ENCODE assay signal across 9 cellular contexts in the genomic region with DNA sequence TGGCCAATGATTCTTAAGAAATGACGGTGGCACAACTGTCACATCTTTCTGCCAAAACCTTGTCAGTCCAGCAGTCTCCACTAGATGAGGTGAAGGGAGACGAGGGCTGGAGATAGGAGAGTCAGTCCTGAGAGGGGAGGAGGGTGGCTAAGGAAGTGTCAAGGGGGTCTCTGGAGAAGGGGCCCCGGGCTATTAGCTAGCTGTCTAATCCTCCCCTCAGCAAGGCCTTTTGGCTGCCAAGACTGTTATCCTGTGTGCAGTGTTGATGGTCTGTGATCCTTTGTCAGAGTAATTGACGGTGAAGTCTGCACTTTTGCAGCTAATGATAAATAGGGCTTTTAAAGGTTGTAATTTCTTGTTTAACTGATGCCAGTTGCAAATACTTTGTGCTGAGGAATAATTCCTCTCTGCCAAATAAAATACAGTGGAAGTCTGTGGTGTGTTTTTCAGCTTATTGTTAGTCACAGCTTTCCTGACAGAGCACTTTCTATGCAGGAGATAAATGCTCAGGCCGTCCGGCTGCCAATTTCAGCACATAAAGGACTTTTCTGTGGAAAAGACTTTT. TPM values are rescaled to one million over a fixed set of nuclear protein-coding genes. Genes with fewer than 3 reads are reported as not detected.
DNase-seq lines count a peak whose midpoint lies in the region; ATAC-seq and TF ChIP-seq lines count a peak whose summit lies in the region.
"Had no signal": no experiment of that assay in that cellular context is flagged by ENCODE, and none has a peak within 500 bp of the region (broad histone marks: within the 10 kb centered on the region; RNA-seq: fewer than 3 reads in every experiment).

No MANE protein-coding gene starts in this region.

- H3K4me2 ChIP-seq in neural cell (ENCODE audit: low read length): peak overlapping the region; percentile 3

- H3K9me2 ChIP-seq in neural cell (ENCODE audit: insufficient read depth, low read length): no peaks in the 10 kb centered on the region

- H3K4me1 ChIP-seq in ACC112 (ENCODE audit: control insufficient read depth, insufficient read depth, low read length, unreplicated experiment): peaks cover 92% of the 10 kb centered on the region
- H3K4me1 ChIP-seq in adipocyte (ENCODE audit: control insufficient read depth, insufficient read depth, low read length): peaks cover 92% of the 10 kb centered on the region

- ATAC-seq in GM21737 (IDR thresholded peaks at IDR 0.05; ENCODE audit: unreplicated experiment): no peak

- 22 to 26% methylated on average over 6 of the region's 6 CpGs for WGBS in lower leg skin, 2 donors

- no peak for TF ChIP-seq RAD21 in neural cell (conservative IDR thresholded peaks at IDR 0.05)

- H3F3A ChIP-seq in neural cell (ENCODE audit: insufficient read depth, low read length, poor library complexity, severe bottlenecking): no peaks in the 10 kb centered on the region

- no peaks in the 10 kb centered on the region for H3K36me3 ChIP-seq in ACC112 (ENCODE audit: insufficient read depth, low read length)
- H3K36me3 ChIP-seq in adipocyte (ENCODE audit: control insufficient read depth, insufficient read depth, low read length, severe bottlenecking): peaks cover 7% of the 10 kb centered on the region
- no peaks in the 10 kb centered on the region for H3K36me3 ChIP-seq in neural cell (ENCODE audit: insufficient read depth, low read length)

- no peak for TF ChIP-seq EP300 in neural cell (conservative IDR thresholded peaks at IDR 0.05; ENCODE audit: poor library complexity, severe bottlenecking)

- intact Hi-C loops in lower leg skin (cut with DNase I; ENCODE audit: low total_unique reads): no loop called here

- DNase-seq in adipocyte (ENCODE audit: low read depth) (peak; percentile 47), foreskin melanocyte (peak; percentile 33), SW480 (ENCODE audit: low spot score) (no peak), lower leg skin (ENCODE audit: low spot score in 2 of 2) (no peak), HT-29 (ENCODE audit: low spot score) (no peak)
- DNase-seq: stimulated activated CD4-positive, alpha-beta T cell treated with anti-CD3 and anti-CD28 coated beads, Interleukin-2, amount 100 ng/mL, for 24 hours had no signal

- H3K4me3 ChIP-seq in ACC112 (ENCODE audit: low read depth, low read length) (peak overlapping the region; percentile 61), adipocyte (ENCODE audit: low read length) (peak overlapping the region; percentile 59), neural cell (ENCODE audit: low read length) (peak overlapping the region; percentile 38), lower leg skin (ENCODE audit: low read depth, poor library complexity, severe bottlenecking) (no peak overlapping the region)

- H3K79me2 ChIP-seq in ACC112 (ENCODE audit: control insufficient read depth, insufficient read depth, low read length, unreplicated experiment) (peaks cover 88% of the 10 kb centered on the region), neural cell (replicated peaks; ENCODE audit: insufficient read depth, low read length) (no peaks in the 10 kb centered on the region)

- TF ChIP-seq POLR2A in lower leg skin (IDR thresholded peaks at IDR 0.05): no peak

- H2AFZ ChIP-seq in ACC112 (ENCODE audit: low read length, unreplicated experiment) (peak overlapping the region; percentile 48), neural cell (ENCODE audit: low read depth, low read length) (no peak overlapping the region)

- TF ChIP-seq CTCF in neural cell (IDR thresholded peaks at IDR 0.05; ENCODE audit: poor library complexity, severe bottlenecking) (no peak), lower leg skin (IDR thresholded peaks at IDR 0.05) (no peak)

- H3K9ac ChIP-seq in adipocyte (ENCODE audit: low read length) (peak overlapping the region; percentile 56), neural cell (ENCODE audit: low read length) (peak overlapping the region; percentile 3)

- no peaks in the 10 kb centered on the region for H4K20me1 ChIP-seq in neural cell (ENCODE audit: insufficient read depth)

- no peaks in the 10 kb centered on the region for H3K27me3 ChIP-seq in ACC112 (ENCODE audit: insufficient read depth, low read length)
- H3K27me3 ChIP-seq in adipocyte (replicated peaks; ENCODE audit: control insufficient read depth, insufficient read depth, low read length): no peaks in the 10 kb centered on the region
- H3K27me3 ChIP-seq in neural cell (ENCODE audit: insufficient read depth, low read depth, low read length): no peaks in the 10 kb centered on the region

- H3K9me3 ChIP-seq in adipocyte (ENCODE audit: control insufficient read depth, low read length): no peaks in the 10 kb centered on the region
- no peaks in the 10 kb centered on the region for H3K9me3 ChIP-seq in neural cell (ENCODE audit: low read length)

- H3K27ac ChIP-seq in ACC112 (ENCODE audit: low read depth, low read length) (peak overlapping the region; percentile 87), neural cell (ENCODE audit: low read length) (no peak overlapping the region)

TF ChIP-seq in neural cell, 6 proteins besides CTCF, POLR2A, EP300 and RAD21:
- TF ChIP-seq, protein P1, sequence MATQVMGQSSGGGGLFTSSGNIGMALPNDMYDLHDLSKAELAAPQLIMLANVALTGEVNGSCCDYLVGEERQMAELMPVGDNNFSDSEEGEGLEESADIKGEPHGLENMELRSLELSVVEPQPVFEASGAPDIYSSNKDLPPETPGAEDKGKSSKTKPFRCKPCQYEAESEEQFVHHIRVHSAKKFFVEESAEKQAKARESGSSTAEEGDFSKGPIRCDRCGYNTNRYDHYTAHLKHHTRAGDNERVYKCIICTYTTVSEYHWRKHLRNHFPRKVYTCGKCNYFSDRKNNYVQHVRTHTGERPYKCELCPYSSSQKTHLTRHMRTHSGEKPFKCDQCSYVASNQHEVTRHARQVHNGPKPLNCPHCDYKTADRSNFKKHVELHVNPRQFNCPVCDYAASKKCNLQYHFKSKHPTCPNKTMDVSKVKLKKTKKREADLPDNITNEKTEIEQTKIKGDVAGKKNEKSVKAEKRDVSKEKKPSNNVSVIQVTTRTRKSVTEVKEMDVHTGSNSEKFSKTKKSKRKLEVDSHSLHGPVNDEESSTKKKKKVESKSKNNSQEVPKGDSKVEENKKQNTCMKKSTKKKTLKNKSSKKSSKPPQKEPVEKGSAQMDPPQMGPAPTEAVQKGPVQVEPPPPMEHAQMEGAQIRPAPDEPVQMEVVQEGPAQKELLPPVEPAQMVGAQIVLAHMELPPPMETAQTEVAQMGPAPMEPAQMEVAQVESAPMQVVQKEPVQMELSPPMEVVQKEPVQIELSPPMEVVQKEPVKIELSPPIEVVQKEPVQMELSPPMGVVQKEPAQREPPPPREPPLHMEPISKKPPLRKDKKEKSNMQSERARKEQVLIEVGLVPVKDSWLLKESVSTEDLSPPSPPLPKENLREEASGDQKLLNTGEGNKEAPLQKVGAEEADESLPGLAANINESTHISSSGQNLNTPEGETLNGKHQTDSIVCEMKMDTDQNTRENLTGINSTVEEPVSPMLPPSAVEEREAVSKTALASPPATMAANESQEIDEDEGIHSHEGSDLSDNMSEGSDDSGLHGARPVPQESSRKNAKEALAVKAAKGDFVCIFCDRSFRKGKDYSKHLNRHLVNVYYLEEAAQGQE (IDR thresholded peaks at IDR 0.05; ENCODE audit: borderline replicate concordance): no peak
- peak; percentile 11 for TF ChIP-seq POLR2AphosphoS5 (IDR thresholded peaks at IDR 0.05)
- TF ChIP-seq EZH2 (IDR thresholded peaks at IDR 0.05; ENCODE audit: borderline replicate concordance, insufficient read depth, low read length, poor library complexity, severe bottlenecking): no peak
- no peak for TF ChIP-seq SMC3 (conservative IDR thresholded peaks at IDR 0.05; ENCODE audit: poor library complexity)

RNA-seq across cellular contexts. Expression of gene PRRX1, which starts 34.9 kb away (rescaled TPM):
- polyA plus RNA-seq in neural cell: 0.10 TPM in 1 of 2 replicates, not detected in the other
- 0.12 TPM in 1 of 2 replicates, not detected in the other for polyA minus RNA-seq in neural cell
- 10 to 100 TPM in 3 of 4 donors, 1 to 10 TPM in 1; 7.5 to 32.7 (median 19.8) TPM for total RNA-seq in lower leg skin
- total RNA-seq in HT-29 (2014; rRNA removed; shearing (Covaris generic)): not detected in 2 replicates

Comparison
In these comparisons a context has a peak if more than half of its experiments do, and no peak if none do; other contexts are left out.
1. DNase-seq: peak in adipocyte (single experiment) and foreskin melanocyte (single experiment); none in SW480 (single experiment), lower leg skin (0 of 2) and HT-29 (single experiment).